In genomic region chr5:153551537-153552079, GRCh38 we compare ENCODE assay signal across 9 cellular contexts.
DNase-seq lines count a peak whose midpoint lies in the region; ATAC-seq and TF ChIP-seq lines count a peak whose summit lies in the region.
"Had no signal": no experiment of that assay in that cellular context is flagged by ENCODE, and none has a peak within 500 bp of the region (broad histone marks: within the 10 kb centered on the region; RNA-seq: fewer than 3 reads in every experiment).

No MANE protein-coding gene starts in this region.

- H3K27ac ChIP-seq in CD8-positive, alpha-beta T cell (ENCODE audit: low read depth, low read length): no peak overlapping the region

- H3K27ac Mint-ChIP-seq in CD8-positive, alpha-beta T cell: no peak overlapping the region

- TF ChIP-seq CTCF in CD8-positive, alpha-beta T cell (IDR thresholded peaks at IDR 0.05): no peak

- peaks cover 7% of the 10 kb centered on the region for H3K4me1 Mint-ChIP-seq in CD8-positive, alpha-beta T cell (ENCODE audit: low read depth)

- ATAC-seq in HG03565 (IDR thresholded peaks at IDR 0.05; ENCODE audit: unreplicated experiment) (no peak), HG03354 (IDR thresholded peaks at IDR 0.05; ENCODE audit: poor library complexity, severe bottlenecking, unreplicated experiment) (no peak)
- no peak for ATAC-seq in CD8-positive, alpha-beta T cell

- H3K27me3 ChIP-seq in CD8-positive, alpha-beta T cell (ENCODE audit: insufficient read depth, low read length): no peaks in the 10 kb centered on the region

- POLR2A ChIA-PET in CD8-positive, alpha-beta T cell (lab: Charles Lee): no interaction called here

- peak; percentile 82 for DNase-seq in GM03348 (ENCODE audit: low spot score)
- peak; percentile 92 for DNase-seq in RKO (ENCODE audit: low spot score)
- peak; percentile 93 for DNase-seq in fibroblast of peridontal ligament (ENCODE audit: extremely low read depth)
- DNase-seq in pulmonary artery endothelial cell (ENCODE audit: low read depth, low spot score): peak; percentile 79
- DNase-seq in medulla oblongata (ENCODE audit: extremely low spot score): no peak
- DNase-seq in CD8-positive, alpha-beta T cell: no peak
- DNase-seq: RPMI8226 had no signal

- intact Hi-C loops in CD8-positive, alpha-beta T cell (cut with DNase I, micrococcal nuclease): no loop called here

- H3K4me3 ChIP-seq in CD8-positive, alpha-beta T cell (ENCODE audit: low read depth, low read length): no peak overlapping the region

- H3K27me3 Mint-ChIP-seq in CD8-positive, alpha-beta T cell (ENCODE audit: low read depth): no peaks in the 10 kb centered on the region

- no peaks in the 10 kb centered on the region for H3K9me3 Mint-ChIP-seq in CD8-positive, alpha-beta T cell

- H3K36me3 ChIP-seq in CD8-positive, alpha-beta T cell (ENCODE audit: insufficient read depth, low read length): no peaks in the 10 kb centered on the region

- CTCF ChIA-PET in CD8-positive, alpha-beta T cell (lab: Charles Lee): no interaction called here

- no peak overlapping the region for H3K4me3 Mint-ChIP-seq in CD8-positive, alpha-beta T cell

- no peaks in the 10 kb centered on the region for H3K36me3 Mint-ChIP-seq in CD8-positive, alpha-beta T cell

- H3K4me1 ChIP-seq in CD8-positive, alpha-beta T cell (ENCODE audit: insufficient read depth, low read length): no peaks in the 10 kb centered on the region

- H3K9me3 ChIP-seq in CD8-positive, alpha-beta T cell (ENCODE audit: low read length): no peaks in the 10 kb centered on the region

Comparison
In these comparisons a context has a peak if more than half of its experiments do, and no peak if none do; other contexts are left out.
1. DNase-seq: peak in GM03348 (single experiment), RKO (single experiment), fibroblast of peridontal ligament (single experiment) and pulmonary artery endothelial cell (single experiment); none in medulla oblongata (single experiment) and CD8-positive, alpha-beta T cell (0 of 7).